In genomic region chr20:31806564-31807355, GRCh38 we compare ENCODE assay signal across 1 cellular context.
TF ChIP-seq lines count a peak whose summit lies in the region.

No MANE protein-coding gene starts in this region.

TF ChIP-seq in HepG2, 621 proteins besides CTCF, POLR2A, EP300 and RAD21:
- TF ChIP-seq ZNF468 (CRISPR knock-in tag; IDR thresholded peaks at IDR 0.05) (no peak), E2F2 (CRISPR knock-in tag; IDR thresholded peaks at IDR 0.05; ENCODE audit: borderline replicate concordance) (no peak), SRF (IDR thresholded peaks at IDR 0.05; ENCODE audit: low read depth, low read length) (no peak), SMAD3 (CRISPR knock-in tag; IDR thresholded peaks at IDR 0.05) (no peak), ZNF12 (CRISPR knock-in tag; IDR thresholded peaks at IDR 0.05) (no peak), JDP2 (CRISPR knock-in tag; IDR thresholded peaks at IDR 0.05; ENCODE audit: borderline replicate concordance) (no peak), ELF3 (CRISPR knock-in tag; IDR thresholded peaks at IDR 0.05) (no peak)
